In genomic region chr21:46442938-46443337, GRCh38 we compare ENCODE assay signal across 22 cellular contexts. TPM values are rescaled to one million over a fixed set of nuclear protein-coding genes. Genes with fewer than 3 reads are reported as not detected.
DNase-seq lines count a peak whose midpoint lies in the region; ATAC-seq and TF ChIP-seq lines count a peak whose summit lies in the region.
"Had no signal": no experiment of that assay in that cellular context is flagged by ENCODE, and none has a peak within 500 bp of the region (broad histone marks: within the 10 kb centered on the region; RNA-seq: fewer than 3 reads in every experiment).

No MANE protein-coding gene starts in this region.

- H3K36me3 ChIP-seq in Caco-2 (ENCODE audit: control insufficient read depth, insufficient read depth, low read length) (no peaks in the 10 kb centered on the region), MM.1S (replicated peaks; ENCODE audit: insufficient read depth, low read length) (peaks cover 36% of the 10 kb centered on the region), ovary (no peaks in the 10 kb centered on the region)

- CTCF ChIA-PET in Caco-2 (lab: Charles Lee): no interaction called here

- TF ChIP-seq POLR2A in ovary (IDR thresholded peaks at IDR 0.05): no peak

- H3K4me1 Mint-ChIP-seq in Caco-2 (ENCODE audit: low read depth, unreplicated experiment): no peaks in the 10 kb centered on the region

- TF ChIP-seq EP300 in ovary (IDR thresholded peaks at IDR 0.05): no peak

- H3K27me3 ChIP-seq in Caco-2 (replicated peaks; ENCODE audit: control insufficient read depth, insufficient read depth, low read length): no peaks in the 10 kb centered on the region
- H3K27me3 ChIP-seq in MM.1S (replicated peaks; ENCODE audit: insufficient read depth, low read length): no peaks in the 10 kb centered on the region
- no peaks in the 10 kb centered on the region for H3K27me3 ChIP-seq in ovary
- H3K27me3 ChIP-seq: BLaER1 treated with 17β-estradiol and CSF1 and Interleukin-3, amounts not matched to agents 10 nM and 100 nM had no signal

- H3K36me3 Mint-ChIP-seq in Caco-2 (ENCODE audit: insufficient read depth, unreplicated experiment): peaks cover 73% of the 10 kb centered on the region

- peak overlapping the region; percentile 50 for H3K27ac Mint-ChIP-seq in Caco-2 (ENCODE audit: unreplicated experiment)
- H3K27ac Mint-ChIP-seq: type B pancreatic cell had no signal

- H2AFZ ChIP-seq in MM.1S (ENCODE audit: low read length): no peak overlapping the region

- H3K4me1 ChIP-seq in Caco-2 (no peaks in the 10 kb centered on the region), MM.1S (ENCODE audit: low read length) (no peaks in the 10 kb centered on the region), ovary (ENCODE audit: insufficient read depth) (no peaks in the 10 kb centered on the region)

- ATAC-seq in HG03521 (IDR thresholded peaks at IDR 0.05; ENCODE audit: unreplicated experiment): no peak
- ATAC-seq: naive thymus-derived CD4-positive, alpha-beta T cell had no signal

- DNase-seq in Caco-2: no peak
- peak in 62 of 76 experiments; percentile 13 to 81 (median 56) for DNase-seq in HUDEP-2 (lab: John Stamatoyannopoulos, UW; ENCODE audit: unreplicated experiment in 76 of 76)
- DNase-seq in midbrain (lab: John Stamatoyannopoulos, UW): peak; percentile 51
- DNase-seq in GM19240 (ENCODE audit: insufficient read length, low spot score): no peak
- DNase-seq in MM.1S: no peak
- no peak for DNase-seq in ovary
- DNase-seq: activated CD4-positive, CD25-positive, alpha-beta regulatory T cell; activated gamma-delta T cell treated with Interleukin-2 at 50 U/mL for 16 hours; naive thymus-derived CD4-positive, alpha-beta T cell; NCI-H1694; NCI-H226; NK-92 treated with Interleukin-12 subunit alpha and Interleukin-12 subunit beta, amount 100 ng/mL, for 24 hours; RPMI8226; stimulated activated CD4-positive, alpha-beta T cell treated with anti-CD3 and anti-CD28 coated beads, Interleukin-15, amount 100 ng/mL, for 24 hours; stimulated activated naive CD4-positive, alpha-beta T cell; T-helper 1 cell had no signal

- peaks cover under 1% of the 10 kb centered on the region for H3K9me3 Mint-ChIP-seq in Caco-2 (ENCODE audit: unreplicated experiment)
- H3K9me3 Mint-ChIP-seq: type B pancreatic cell had no signal

- BruUV-seq in Caco-2 (replicated peaks; lab: Mats Ljungman, UMichigan): no TSS peak

- H3K79me2 ChIP-seq in MM.1S (ENCODE audit: low read length): peaks cover 6% of the 10 kb centered on the region

- POLR2A ChIA-PET in Caco-2 (lab: Charles Lee): no interaction called here

- H3K4me3 ChIP-seq in Caco-2 (ENCODE audit: low read depth, low read length) (no peak overlapping the region), MM.1S (ENCODE audit: low read length) (no peak overlapping the region), ovary (no peak overlapping the region)
- H3K4me3 ChIP-seq: BLaER1 treated with 17β-estradiol and CSF1 and Interleukin-3, amounts not matched to agents 10 nM and 100 nM; coronary artery had no signal

- H3K27ac ChIP-seq in cingulate gyrus (ENCODE audit: low read depth, low read length) (peak overlapping the region; percentile 84), MM.1S (ENCODE audit: low read length) (no peak overlapping the region), ovary (no peak overlapping the region)
- H3K27ac ChIP-seq: coronary artery, epithelial cell of prostate had no signal

- 0 out of 2 replicates have a peak, but pooled peaks cover 5% of the 10 kb centered on the region for H3F3A ChIP-seq in MM.1S (ENCODE audit: insufficient read depth, low read length)

- no peaks in the 10 kb centered on the region for H3K9me2 ChIP-seq in MM.1S (replicated peaks; ENCODE audit: insufficient read depth, low read length)

- no peak overlapping the region for H3K4me3 Mint-ChIP-seq in Caco-2 (ENCODE audit: unreplicated experiment)
- H3K4me3 Mint-ChIP-seq: naive thymus-derived CD4-positive, alpha-beta T cell; type B pancreatic cell had no signal

- intact Hi-C loops in Caco-2 (cut with micrococcal nuclease; ENCODE audit: unreplicated experiment): no loop called here
- intact Hi-C loops in ovary (cut with DNase I): no loop called here

- H3K27me3 Mint-ChIP-seq in Caco-2 (ENCODE audit: insufficient read depth, unreplicated experiment): no peaks in the 10 kb centered on the region
- H3K27me3 Mint-ChIP-seq: naive thymus-derived CD4-positive, alpha-beta T cell; type B pancreatic cell had no signal

- H3K9me3 ChIP-seq in Caco-2 (no peaks in the 10 kb centered on the region), MM.1S (replicated peaks; ENCODE audit: insufficient read depth, low read length) (no peaks in the 10 kb centered on the region), ovary (no peaks in the 10 kb centered on the region)

- peaks cover 4% of the 10 kb centered on the region; the same call in 1 of the 2 replicates for H4K20me1 ChIP-seq in MM.1S (ENCODE audit: insufficient read depth, low read length)

- H3K4me2 ChIP-seq in MM.1S (ENCODE audit: low read depth, low read length): no peak overlapping the region

- TF ChIP-seq CTCF in Caco-2 (IDR thresholded peaks at IDR 0.05; ENCODE audit: insufficient read depth in 1 of 2, low read depth in 1 of 2, low read length in 1 of 2, severe bottlenecking in 1 of 2, unreplicated experiment in 1 of 2) (no peak), MM.1S (IDR thresholded peaks at IDR 0.05; ENCODE audit: low read length) (no peak), ovary (IDR thresholded peaks at IDR 0.05) (no peak)

- 61 to 74% (median 74%) methylated on average over 15 of the region's 15 CpGs for WGBS in ovary, 3 donors

- H3K9ac ChIP-seq in MM.1S (ENCODE audit: low read length): no peak overlapping the region

RNA-seq across cellular contexts. Expression of gene DIP2A, which starts 15.8 kb away (rescaled TPM):
- total RNA-seq in Caco-2 (2022) (44.6 and 51.2 TPM in 2 replicates), ovary (10 to 100 TPM; 27.0 to 40.3 (median 36.2) TPM)
- polyA plus RNA-seq in ovary: 10 to 100 TPM; 20.5 to 21.3 TPM

Comparison
In these comparisons a context has a peak if more than half of its experiments do, and no peak if none do; other contexts are left out.
1. DNase-seq: peak in HUDEP-2 (62 of 76) and midbrain (single experiment); none in Caco-2 (0 of 2), GM19240 (single experiment), MM.1S (single experiment) and ovary (0 of 5).